ENCODE assay signal across 9 cellular contexts in the genomic region with DNA sequence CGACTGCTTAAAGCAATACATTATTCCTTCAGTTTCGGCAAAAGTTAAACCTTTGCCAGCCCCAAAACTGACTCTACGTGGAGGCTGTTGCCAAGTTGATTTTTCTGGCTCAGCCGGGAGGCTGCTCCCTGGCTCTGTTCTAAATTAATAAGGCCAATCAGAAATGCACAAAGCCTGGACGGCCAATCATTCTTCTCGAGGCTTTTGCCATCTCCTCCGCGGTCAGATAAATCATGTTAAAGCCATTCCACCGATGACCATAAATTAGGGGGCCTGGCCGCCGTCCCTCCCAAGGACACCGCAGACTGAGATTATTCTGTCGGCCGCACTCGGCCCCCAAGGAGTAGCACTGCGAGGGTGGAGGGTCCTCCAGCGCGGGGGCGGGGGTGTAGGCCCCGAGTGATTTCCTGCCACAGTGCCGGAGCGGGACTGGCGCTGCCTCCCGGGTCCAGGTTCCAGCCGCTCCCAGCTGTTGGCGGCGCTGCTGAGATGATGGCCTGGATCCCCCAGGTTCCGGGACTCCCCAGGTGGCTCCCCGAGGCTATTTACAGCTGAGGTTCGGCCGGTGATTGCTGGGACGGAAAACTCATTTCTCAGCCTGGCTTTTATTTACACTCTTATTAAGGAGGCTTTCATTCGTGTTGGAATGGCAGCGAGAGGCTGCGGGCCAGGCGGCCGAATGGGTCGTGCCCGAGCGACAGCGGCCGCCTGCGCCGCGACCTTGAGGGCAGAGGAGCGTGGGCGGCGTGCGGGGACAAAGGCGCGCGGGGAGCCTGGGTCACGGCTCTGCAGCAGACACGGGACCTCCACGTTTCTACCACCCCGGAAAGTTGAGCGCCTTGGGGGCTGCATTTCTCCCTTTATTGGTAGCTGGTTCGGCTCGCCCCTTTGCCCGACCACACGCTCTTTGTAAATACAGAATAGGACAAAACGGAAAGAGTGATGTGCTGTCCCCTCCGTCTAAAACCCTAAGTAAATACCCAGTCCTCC.
DNase-seq lines count a peak whose midpoint lies in the region; ATAC-seq and TF ChIP-seq lines count a peak whose summit lies in the region.
"Had no signal": no experiment of that assay in that cellular context is flagged by ENCODE, and none has a peak within 500 bp of the region (broad histone marks: within the 10 kb centered on the region; RNA-seq: fewer than 3 reads in every experiment).

No MANE protein-coding gene starts in this region.

- H3K36me3 ChIP-seq in cardiac muscle cell (no peaks in the 10 kb centered on the region), neutrophil (no peaks in the 10 kb centered on the region)

- peak overlapping the region; percentile 23 for H3K4me3 ChIP-seq in cardiac muscle cell
- H3K4me3 ChIP-seq in neutrophil (ENCODE audit: low read depth in 1 of 2, low read length in 1 of 2) = peak overlapping the region; percentile 36 to 53

- TF ChIP-seq CTCF in cardiac muscle cell (IDR thresholded peaks at IDR 0.05; ENCODE audit: low read depth, low read length) (peak; percentile 59), neutrophil (IDR thresholded peaks at IDR 0.05) (no peak)

- H3K27me3 ChIP-seq in cardiac muscle cell (peaks cover 38% of the 10 kb centered on the region), neutrophil (peaks cover 74% of the 10 kb centered on the region)

- H3K27ac ChIP-seq in cardiac muscle cell (no peak overlapping the region), neutrophil (no peak overlapping the region)
- H3K27ac ChIP-seq: C4-2B had no signal

- peak; percentile 9 for DNase-seq in NCI-H1092 treated with DMSO at 0.1 percent for 48 hours (lab: John Stamatoyannopoulos, UW)
- DNase-seq in NCI-H1092 (lab: John Stamatoyannopoulos, UW) = no peak
- DNase-seq in NCI-H748 treated with DMSO at 0.1 percent for 48 hours (lab: John Stamatoyannopoulos, UW) = peak; percentile 75
- peak in 42 of 56 donors; percentile 10 to 85 (median 46) for DNase-seq in amygdala (lab: John Stamatoyannopoulos, UW)
- peak; percentile 47 to 91 for DNase-seq in cardiac muscle cell (ENCODE audit: low read depth in 1 of 2, low spot score in 1 of 2)

- ATAC-seq in HG02798 (IDR thresholded peaks at IDR 0.05; ENCODE audit: poor library complexity, unreplicated experiment) (peak; percentile 59), HG03439 (IDR thresholded peaks at IDR 0.05; ENCODE audit: unreplicated experiment) (no peak)

- H3K9me3 ChIP-seq in cardiac muscle cell (ENCODE audit: low read depth) (no peaks in the 10 kb centered on the region), neutrophil (no peaks in the 10 kb centered on the region)

- no peaks in the 10 kb centered on the region for H3K4me1 ChIP-seq in cardiac muscle cell (ENCODE audit: low read depth)
- H3K4me1 ChIP-seq in neutrophil (ENCODE audit: control insufficient read depth in 1 of 2, insufficient read depth in 1 of 2, low read depth in 1 of 2, low read length in 1 of 2) = peaks cover 14 to 15% of the 10 kb centered on the region in 2 experiments
